In the genomic region with DNA sequence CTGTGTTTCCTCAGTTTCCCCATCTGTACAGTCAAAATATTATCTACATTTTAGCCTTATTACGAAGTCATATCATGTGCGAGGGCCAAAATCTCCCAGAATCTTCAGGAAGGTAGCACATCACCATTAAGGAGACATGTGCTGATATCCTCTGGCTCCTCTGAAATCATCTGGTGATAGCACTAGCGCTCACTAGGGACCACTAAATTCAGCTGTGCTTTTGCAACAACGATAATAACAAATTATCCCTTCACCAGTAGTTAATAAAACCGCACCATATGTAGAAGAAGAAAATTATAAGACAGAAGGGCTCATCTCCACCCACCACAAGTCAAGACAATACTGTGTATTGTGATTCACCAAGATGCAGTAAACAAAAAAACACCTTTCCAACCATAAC, we compare ENCODE assay signal across 26 cellular contexts. TPM values are rescaled to one million over a fixed set of nuclear protein-coding genes. Genes with fewer than 3 reads are reported as not detected.
DNase-seq lines count a peak whose midpoint lies in the region; ATAC-seq, FAIRE-seq and TF ChIP-seq lines count a peak whose summit lies in the region.
"Had no signal": no experiment of that assay in that cellular context is flagged by ENCODE, and none has a peak within 500 bp of the region (broad histone marks: within the 10 kb centered on the region; RNA-seq: fewer than 3 reads in every experiment).

No MANE protein-coding gene starts in this region.

- H4K20me1 ChIP-seq in IMR-90 (ENCODE audit: insufficient read depth, low read length) = no peaks in the 10 kb centered on the region
- H4K20me1 ChIP-seq in astrocyte (ENCODE audit: insufficient read depth, low read length) = no peaks in the 10 kb centered on the region
- H4K20me1 ChIP-seq: BLaER1 had no signal

- H3K56ac ChIP-seq in IMR-90 (ENCODE audit: extremely low read depth, insufficient read depth, low read length) = no peak overlapping the region

- H3K9me3 Mint-ChIP-seq in astrocyte (ENCODE audit: unreplicated experiment) = peaks cover 7% of the 10 kb centered on the region

- H3K4me1 Mint-ChIP-seq in astrocyte (ENCODE audit: low read depth, unreplicated experiment) = peaks cover 18% of the 10 kb centered on the region
- H3K4me1 Mint-ChIP-seq: CD4-positive, CD25-positive, alpha-beta regulatory T cell; CD8-positive, alpha-beta memory T cell had no signal

- no peak overlapping the region for H3K27ac Mint-ChIP-seq in astrocyte (ENCODE audit: unreplicated experiment)
- H3K27ac Mint-ChIP-seq: CD14-positive monocyte; CD8-positive, alpha-beta memory T cell had no signal

- H3K4me2 ChIP-seq in IMR-90 (ENCODE audit: low read depth, low read length) (no peak overlapping the region), astrocyte (ENCODE audit: low read length) (no peak overlapping the region)
- H3K4me2 ChIP-seq: BLaER1 had no signal

- H2AK5ac ChIP-seq in IMR-90 (ENCODE audit: low read depth, low read length) = no peak overlapping the region

- ATAC-seq in IMR-90 (ENCODE audit: low read depth) (no peak), sciatic nerve (peak; percentile 72), GM19328 (IDR thresholded peaks at IDR 0.05; ENCODE audit: unreplicated experiment) (no peak)
- ATAC-seq: GM12878 had no signal

- H4K8ac ChIP-seq in IMR-90 (ENCODE audit: low read depth in 2 of 2, low read length in 2 of 2) = peak overlapping the region in 1 of 2 experiments; percentile 26; a peak in 1 of 4 replicates

- H3K18ac ChIP-seq in IMR-90 (ENCODE audit: low read depth, low read length) = no peak overlapping the region; the same call in 1 of the 2 replicates

- H3K4ac ChIP-seq in IMR-90 (ENCODE audit: low read depth, low read length) = no peak overlapping the region

- in situ Hi-C loops in IMR-90 (cut with MboI; ENCODE audit: low sequenced_read_pairs) = no loop called here

- TF ChIP-seq CTCF in IMR-90 (conservative IDR thresholded peaks at IDR 0.05; ENCODE audit: low read depth, low read length) = no peak
- no peak for TF ChIP-seq CTCF in astrocyte (IDR thresholded peaks at IDR 0.05; ENCODE audit: insufficient read depth, low read depth, low read length)
- TF ChIP-seq CTCF in adrenal gland (IDR thresholded peaks at IDR 0.05) = no peak

- BruUV-seq in IMR-90 (replicated peaks; lab: Mats Ljungman, UMichigan) = no TSS peak

- H4K5ac ChIP-seq in IMR-90 (ENCODE audit: low read depth, low read length) = no peak overlapping the region

- H3K27ac ChIP-seq in IMR-90 (ENCODE audit: insufficient read depth, low read length) (no peak overlapping the region), astrocyte (ENCODE audit: low read depth, low read length) (no peak overlapping the region), adrenal gland (no peak overlapping the region)
- H3K27ac ChIP-seq: BLaER1 had no signal

- CTCF ChIA-PET in IMR-90 (lab: Yijun Ruan, JAX) = no interaction called here

- H3K27me3 ChIP-seq in IMR-90 (ENCODE audit: control insufficient read depth, insufficient read depth, low read length) (no peaks in the 10 kb centered on the region), astrocyte (ENCODE audit: insufficient read depth, low read length) (no peaks in the 10 kb centered on the region), adrenal gland (no peaks in the 10 kb centered on the region)
- H3K27me3 ChIP-seq: BE2C, BLaER1 had no signal

- no peaks in the 10 kb centered on the region for H3K36me3 ChIP-seq in IMR-90 (ENCODE audit: control insufficient read depth, insufficient read depth, low read length)
- H3K36me3 ChIP-seq in astrocyte (ENCODE audit: insufficient read depth, low read length) = no peaks in the 10 kb centered on the region
- no peaks in the 10 kb centered on the region for H3K36me3 ChIP-seq in adrenal gland (replicated peaks in 1 of 2)
- H3K36me3 ChIP-seq: BE2C had no signal

- H2AFZ ChIP-seq in IMR-90 (replicated peaks; ENCODE audit: low read length, poor library complexity) = no peak overlapping the region
- no peak overlapping the region for H2AFZ ChIP-seq in astrocyte (ENCODE audit: low read depth, low read length)

- no peak overlapping the region for H4K91ac ChIP-seq in IMR-90 (ENCODE audit: insufficient read depth, low read depth, low read length)

- H3K23ac ChIP-seq in IMR-90 (ENCODE audit: low read depth, low read length) = no peak overlapping the region

- H2BK20ac ChIP-seq in IMR-90 (ENCODE audit: low read depth, low read length) = peak overlapping the region; percentile 43; the same call in 1 of the 2 replicates

- H3K9ac ChIP-seq in IMR-90 (ENCODE audit: low read depth, low read length) (no peak overlapping the region), astrocyte (ENCODE audit: low read length) (no peak overlapping the region)
- H3K9ac ChIP-seq: BLaER1 had no signal

- TF ChIP-seq POLR2A in IMR-90 (IDR thresholded peaks at IDR 0.05; ENCODE audit: low read depth, low read length) = no peak
- TF ChIP-seq POLR2A in adrenal gland (IDR thresholded peaks at IDR 0.05) = no peak

- H2BK15ac ChIP-seq in IMR-90 (ENCODE audit: low read depth, low read length) = no peak overlapping the region

- H3K4me1 ChIP-seq in IMR-90 (ENCODE audit: control insufficient read depth, insufficient read depth, low read length) (peaks cover 10% of the 10 kb centered on the region), astrocyte (ENCODE audit: insufficient read depth, low read length) (peaks cover 24% of the 10 kb centered on the region), adrenal gland (replicated peaks in 1 of 2) (no peaks in the 10 kb centered on the region)
- H3K4me1 ChIP-seq: BE2C, BLaER1 had no signal

- H3K4me3 Mint-ChIP-seq in astrocyte (ENCODE audit: unreplicated experiment) = no peak overlapping the region
- H3K4me3 Mint-ChIP-seq: CD14-positive monocyte; CD4-positive, alpha-beta memory T cell; CD4-positive, CD25-positive, alpha-beta regulatory T cell; CD8-positive, alpha-beta memory T cell had no signal

- no peaks in the 10 kb centered on the region for H3K36me3 Mint-ChIP-seq in astrocyte (ENCODE audit: low read depth, unreplicated experiment)

- no peaks in the 10 kb centered on the region for H3K79me1 ChIP-seq in IMR-90 (ENCODE audit: low read depth in 1 of 2, low read length in 2 of 2)

- POLR2A ChIA-PET in IMR-90 (lab: Charles Lee; ENCODE audit: unreplicated experiment) = no interaction called here

- no peak overlapping the region for H2AK9ac ChIP-seq in IMR-90 (replicated peaks; ENCODE audit: low read depth, low read length, poor library complexity)

- DNase-seq in IMR-90 = no peak
- no peak for DNase-seq in astrocyte (ENCODE audit: low read depth)
- no peak for DNase-seq in sciatic nerve (ENCODE audit: low spot score)
- no peak for DNase-seq in adrenal gland
- DNase-seq in NCI-H2081 treated with DMSO at 0.1 percent for 48 hours (lab: John Stamatoyannopoulos, UW) = no peak
- DNase-seq: 8988T; ACHN; BE2C; C1 segment of cervical spinal cord; CD4-positive, alpha-beta memory T cell; CD4-positive, CD25-positive, alpha-beta regulatory T cell; CD8-positive, alpha-beta memory T cell; COR-L47; DMS 273 treated with DMSO at 0.1 percent for 48 hours; DMS153; DMS79; DND-41; EL; GDM1 had no signal

- H3K4me3 ChIP-seq in IMR-90 (ENCODE audit: insufficient read depth, low read depth, low read length) (no peak overlapping the region), astrocyte (ENCODE audit: insufficient read depth, low read depth, low read length) (no peak overlapping the region), adrenal gland (no peak overlapping the region)
- H3K4me3 ChIP-seq: BLaER1, GM12878 had no signal

- dilution Hi-C loops in IMR-90 (cut with HindIII; ENCODE audit: low sequenced_read_pairs, unreplicated experiment) = no loop called here

- peaks cover 10% of the 10 kb centered on the region for H3K79me2 ChIP-seq in astrocyte (ENCODE audit: insufficient read depth, low read length)

- no peak for TF ChIP-seq RAD21 in IMR-90 (IDR thresholded peaks at IDR 0.05; ENCODE audit: low read length)

- no peak overlapping the region for H3K14ac ChIP-seq in IMR-90 (replicated peaks; ENCODE audit: low read depth, low read length)

- 0 out of 2 replicates have a peak, but pooled peaks cover 2% of the 10 kb centered on the region for H3K9me3 ChIP-seq in IMR-90 (ENCODE audit: control insufficient read depth, insufficient read depth, low read length)
- H3K9me3 ChIP-seq in astrocyte (ENCODE audit: insufficient read depth, low read depth, low read length) = no peaks in the 10 kb centered on the region
- H3K9me3 ChIP-seq in adrenal gland (replicated peaks in 1 of 3) = no peaks in the 10 kb centered on the region
- H3K9me3 ChIP-seq: BE2C had no signal

- WGBS in IMR-90 (ENCODE audit: extremely low coverage in 2 of 2, insufficient read length in 1 of 2), 2 experiments = 100% methylated on average over 1 of the region's 5 CpGs; no CpG with 5 or more reads in 1 of the 2 experiments
- 77 to 87% (median 80%) methylated on average over 5 of the region's 5 CpGs for WGBS in adrenal gland, 4 donors

- FAIRE-seq in astrocyte (lab: Jason Lieb, UNC) = peak; percentile 37
- FAIRE-seq: A204.1, GM12878, GM12892, GM18507 had no signal

- H3K27me3 Mint-ChIP-seq in astrocyte (ENCODE audit: low read depth, unreplicated experiment) = no peaks in the 10 kb centered on the region
- H3K27me3 Mint-ChIP-seq: CD4-positive, alpha-beta memory T cell; CD4-positive, CD25-positive, alpha-beta regulatory T cell; CD8-positive, alpha-beta memory T cell had no signal

- H2BK120ac ChIP-seq in IMR-90 (ENCODE audit: low read depth, low read length) = no peak overlapping the region

- no peak overlapping the region for H2BK5ac ChIP-seq in IMR-90 (ENCODE audit: low read depth, low read length, poor library complexity, severe bottlenecking)

- H3K9me1 ChIP-seq in IMR-90 (ENCODE audit: insufficient read depth, low read length) = no peaks in the 10 kb centered on the region

- intact Hi-C loops in IMR-90 (cut with micrococcal nuclease) = no loop called here
- intact Hi-C loops in sciatic nerve (cut with DNase I) = no loop called here
- intact Hi-C loops in adrenal gland (cut with DNase I) = no loop called here

TF ChIP-seq in IMR-90, 13 proteins besides CTCF, POLR2A, EP300 and RAD21 (continues in another document):
- TF ChIP-seq SMC3 (IDR thresholded peaks at IDR 0.05; ENCODE audit: low read depth, low read length) = no peak
- TF ChIP-seq RFX5 (IDR thresholded peaks at IDR 0.05; ENCODE audit: low read depth, low read length) = no peak
- no peak for TF ChIP-seq FOS (IDR thresholded peaks at IDR 0.05; ENCODE audit: low read depth, low read length)

RNA-seq across cellular contexts. Expression of gene TIAM1, which starts 53.3 kb away (rescaled TPM):
- total RNA-seq in IMR-90 (2012; rRNA removed) = 9.2 and 9.3 TPM in 2 replicates
- 2.9 TPM in 2 replicates for polyA plus RNA-seq in IMR-90 (2012; rRNA removed)
- 1.5 and 2.0 TPM in 2 replicates for polyA plus RNA-seq in IMR-90 (2012; cell fraction: cytosol; rRNA removed)
- polyA plus RNA-seq in IMR-90 (2012; cell fraction: nucleus; rRNA removed; ENCODE audit: low replicate concordance) = 3.9 and 4.0 TPM in 2 replicates
- 17.0 and 17.8 TPM in 2 replicates for total RNA-seq in astrocyte
- total RNA-seq in sciatic nerve = 40.2 TPM
- total RNA-seq in adrenal gland = 10 to 100 TPM in 5 of 8 donors, 1 to 10 TPM in 3; 6.5 to 33.3 (median 16.4) TPM
- polyA plus RNA-seq in adrenal gland = 10 to 100 TPM in 2 of 3 donors, 1 to 10 TPM in 1; 7.4 to 20.8 (median 18.9) TPM
